ENCODE assay signal across 8 cellular contexts in the genomic region with DNA sequence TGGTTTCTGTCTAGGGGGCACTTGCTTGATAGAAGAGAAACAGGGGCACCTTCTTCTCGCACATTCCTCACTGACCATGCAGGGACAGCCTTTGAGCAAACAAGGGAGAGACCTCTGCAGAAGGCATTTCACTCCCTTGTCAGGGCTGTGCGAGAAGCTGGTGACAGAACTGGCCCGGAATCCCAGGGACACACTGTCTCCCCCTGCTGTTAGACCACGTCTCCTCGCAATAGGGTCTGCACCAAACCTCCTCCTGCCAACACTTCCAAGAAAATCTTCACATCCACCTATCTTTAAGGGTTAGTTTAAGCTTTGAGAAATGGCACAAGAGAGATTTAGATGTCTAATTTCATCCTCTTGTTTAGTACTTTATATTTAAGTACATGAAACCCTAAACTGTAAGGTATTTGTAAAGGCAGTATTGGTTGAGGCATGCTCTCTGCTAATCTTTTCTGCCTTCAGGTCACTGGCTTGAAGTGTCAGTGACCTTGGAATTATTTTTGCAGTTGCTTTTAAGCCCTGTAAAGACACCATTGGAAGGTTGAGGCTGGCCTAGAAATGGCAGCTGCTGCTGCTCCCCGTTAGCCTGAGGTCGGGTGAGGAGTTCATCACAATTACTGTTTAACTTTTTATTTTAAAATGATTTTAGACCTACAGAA. TPM values are rescaled to one million over a fixed set of nuclear protein-coding genes. Genes with fewer than 3 reads are reported as not detected.
DNase-seq lines count a peak whose midpoint lies in the region.

No MANE protein-coding gene starts in this region.

- no peaks in the 10 kb centered on the region for H3K9me3 Mint-ChIP-seq in activated naive CD4-positive, alpha-beta T cell treated with anti-CD3 and anti-CD28 coated beads for 36 hours

- peaks cover 2% of the 10 kb centered on the region for H3K27me3 Mint-ChIP-seq in activated naive CD4-positive, alpha-beta T cell treated with anti-CD3 and anti-CD28 coated beads for 36 hours (ENCODE audit: low read depth)

- H3K4me3 Mint-ChIP-seq in activated naive CD4-positive, alpha-beta T cell treated with anti-CD3 and anti-CD28 coated beads for 36 hours, result no peak overlapping the region

- intact Hi-C loops in activated naive CD4-positive, alpha-beta T cell treated with anti-CD3 and anti-CD28 coated beads for 36 hours (cut with micrococcal nuclease), result loop anchor here (1.0 kb wide), 1 partner anchor 71 kb away; no protein-coding TSS in a partner anchor

- H3K4me1 Mint-ChIP-seq in activated naive CD4-positive, alpha-beta T cell treated with anti-CD3 and anti-CD28 coated beads for 36 hours (ENCODE audit: low read depth), result peaks cover 4% of the 10 kb centered on the region

- DNase-seq in activated effector memory CD4-positive, alpha-beta T cell treated with anti-CD3 and anti-CD28 coated beads, Interleukin-2, amount 50 U/mL, for 16 hours, result peak; percentile 64
- no peak for DNase-seq in activated effector memory CD4-positive, alpha-beta T cell treated with Interleukin-2 at 50 U/mL for 16 hours
- DNase-seq in NCI-H146 (lab: John Stamatoyannopoulos, UW), result peak; percentile 75
- DNase-seq in activated naive CD4-positive, alpha-beta T cell treated with anti-CD3 and anti-CD28 coated beads for 36 hours, result peak; percentile 51
- DNase-seq in iPS-NIHi7 (ENCODE audit: extremely low spot score), result peak; percentile 89
- DNase-seq in stimulated activated CD8-positive, alpha-beta memory T cell treated with anti-CD3 and anti-CD28 coated beads, Interleukin-4, amount 100 ng/mL, for 48 hours, result peak; percentile 52
- no peak for DNase-seq in NCI-H187 (lab: John Stamatoyannopoulos, UW)
- no peak for DNase-seq in activated CD4-positive, CD25-positive, alpha-beta regulatory T cell (lab: John Stamatoyannopoulos, UW)

- no peaks in the 10 kb centered on the region for H3K36me3 Mint-ChIP-seq in activated naive CD4-positive, alpha-beta T cell treated with anti-CD3 and anti-CD28 coated beads for 36 hours (ENCODE audit: low read depth)

- H3K27ac Mint-ChIP-seq in activated naive CD4-positive, alpha-beta T cell treated with anti-CD3 and anti-CD28 coated beads for 36 hours, result no peak overlapping the region

- CTCF ChIA-PET in activated naive CD4-positive, alpha-beta T cell treated with anti-CD3 and anti-CD28 coated beads for 36 hours (lab: Charles Lee), result interaction anchor here (0.6 to 2.6 kb wide), 6 partner anchors 9 to 371 kb away, joined by 3 to 14 read pairs (median 4); no protein-coding TSS in a partner anchor

RNA-seq across cellular contexts. Expression of a gene that starts 37.0 kb away (rescaled TPM):
- total RNA-seq in activated naive CD4-positive, alpha-beta T cell treated with anti-CD3 and anti-CD28 coated beads for 36 hours, result under 1 TPM; 0.40 to 0.50 TPM

Comparison
In these comparisons a context has a peak if more than half of its experiments do, and no peak if none do; other contexts are left out.
1. DNase-seq: peak in activated effector memory CD4-positive, alpha-beta T cell treated with anti-CD3 and anti-CD28 coated beads, Interleukin-2, amount 50 U/mL, for 16 hours (single experiment), NCI-H146 (single experiment), activated naive CD4-positive, alpha-beta T cell treated with anti-CD3 and anti-CD28 coated beads for 36 hours (single experiment), iPS-NIHi7 (single experiment) and stimulated activated CD8-positive, alpha-beta memory T cell treated with anti-CD3 and anti-CD28 coated beads, Interleukin-4, amount 100 ng/mL, for 48 hours (single experiment); none in activated effector memory CD4-positive, alpha-beta T cell treated with Interleukin-2 at 50 U/mL for 16 hours (single experiment), NCI-H187 (0 of 2) and activated CD4-positive, CD25-positive, alpha-beta regulatory T cell (0 of 4).